In the genomic region with DNA sequence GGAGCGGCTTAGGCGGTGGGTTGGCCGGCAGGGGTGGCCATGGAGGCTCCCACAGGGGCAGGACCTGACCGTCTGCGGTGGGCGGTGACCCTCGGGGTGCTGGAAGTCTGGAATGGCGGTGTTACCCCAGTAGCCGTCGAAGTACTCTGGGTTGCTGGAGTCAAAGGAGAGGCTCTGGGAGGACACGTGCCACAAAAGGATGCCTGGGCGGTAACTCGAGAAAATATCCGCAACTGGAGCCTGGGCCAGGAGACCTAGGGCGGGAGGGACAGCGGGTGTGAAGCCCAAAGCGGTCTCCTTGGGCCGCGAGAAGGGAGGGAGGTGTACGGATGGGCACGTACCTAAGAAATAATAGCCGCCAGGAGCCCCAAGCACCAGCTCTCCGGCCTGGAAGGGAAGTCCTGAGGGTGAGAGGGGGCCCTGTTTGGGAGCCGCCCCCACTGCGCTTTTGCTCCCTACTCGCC, we compare ENCODE assay signal across 8 cellular contexts. TPM values are rescaled to one million over a fixed set of nuclear protein-coding genes. Genes with fewer than 3 reads are reported as not detected.
A peak's percentile ranks its signal among the peaks of the same experiment; 100 is the strongest.
DNase-seq lines count a peak whose midpoint lies in the region; ATAC-seq and TF ChIP-seq lines count a peak whose summit lies in the region.

No MANE protein-coding gene starts in this region.

- H3K4me3 ChIP-seq in A673 (ENCODE audit: low read depth, low read length, poor library complexity, severe bottlenecking) (peak overlapping the region; percentile 49), HFF-Myc (replicated peaks; ENCODE audit: low read depth, low read length) (peak overlapping the region; percentile 48), mucosa of rectum (ENCODE audit: low read length in 2 of 2) (peak overlapping the region; percentile 57 to 59)

- no peaks in the 10 kb centered on the region for H3K4me1 ChIP-seq in A673 (ENCODE audit: insufficient read depth, low read length, poor library complexity, severe bottlenecking)
- H3K4me1 ChIP-seq in mucosa of rectum (ENCODE audit: control insufficient read depth in 2 of 2, insufficient read depth in 2 of 2, low read length in 2 of 2) = peaks cover 7 to 10% of the 10 kb centered on the region in 2 donors

- H3K36me3 ChIP-seq in A673 (ENCODE audit: insufficient read depth, low read length, poor library complexity, severe bottlenecking) (no peaks in the 10 kb centered on the region), mucosa of rectum (ENCODE audit: control insufficient read depth in 2 of 2, insufficient read depth in 2 of 2, low read length in 2 of 2) (no peaks in the 10 kb centered on the region)

- H3K9me3 Mint-ChIP-seq in chondrocyte (ENCODE audit: low read depth) = no peaks in the 10 kb centered on the region

- CTCF ChIA-PET in A673 (lab: Charles Lee) = no interaction called here

- intact Hi-C loops in A673 (cut with micrococcal nuclease; ENCODE audit: unreplicated experiment) = no loop called here

- H3K36me3 Mint-ChIP-seq in chondrocyte (ENCODE audit: low read depth) = peaks cover 1% of the 10 kb centered on the region

- H3K4me1 Mint-ChIP-seq in chondrocyte (ENCODE audit: low read depth) = peaks cover 10% of the 10 kb centered on the region

- peak overlapping the region; percentile 74 for H3K4me3 Mint-ChIP-seq in chondrocyte (ENCODE audit: unreplicated experiment)

- DNase-seq in A673 (ENCODE audit: low spot score) = no peak
- DNase-seq in HFF-Myc (ENCODE audit: extremely low read depth, low read depth) = no peak
- DNase-seq in chondrocyte (ENCODE audit: low spot score) = peak; percentile 80
- DNase-seq in NCI-H345 treated with DMSO at 0.1 percent for 48 hours (lab: John Stamatoyannopoulos, UW; ENCODE audit: unreplicated experiment) = no peak
- DNase-seq in DMS 273 treated with DMSO at 0.1 percent for 48 hours (lab: John Stamatoyannopoulos, UW) = no peak

- H3K27ac ChIP-seq in A673 (ENCODE audit: low read depth, low read length, poor library complexity, severe bottlenecking) = no peak overlapping the region
- H3K27ac ChIP-seq in mucosa of rectum (ENCODE audit: low read depth in 2 of 2, low read length in 2 of 2) = no peak overlapping the region

- H3K9ac ChIP-seq in mucosa of rectum (ENCODE audit: low read depth in 1 of 2, low read length in 2 of 2) = peak overlapping the region; percentile 24 to 37

- no peak overlapping the region for H3K27ac Mint-ChIP-seq in chondrocyte (ENCODE audit: unreplicated experiment)

- BruUV-seq in A673 (replicated peaks; lab: Mats Ljungman, UMichigan) = no TSS peak

- POLR2A ChIA-PET in A673 (lab: Charles Lee; ENCODE audit: low non-redundant PET) = no interaction called here

- ATAC-seq in HG03108 (IDR thresholded peaks at IDR 0.05; ENCODE audit: unreplicated experiment) (no peak), HG03521 (IDR thresholded peaks at IDR 0.05; ENCODE audit: unreplicated experiment) (no peak)

- H3K27me3 ChIP-seq in A673 (replicated peaks; ENCODE audit: insufficient read depth, low read depth, low read length, poor library complexity) (no peaks in the 10 kb centered on the region), mucosa of rectum (ENCODE audit: control insufficient read depth in 2 of 2, insufficient read depth in 2 of 2, low read length in 2 of 2) (peaks cover 4 to 16% of the 10 kb centered on the region in 2 donors)

- TF ChIP-seq CTCF in A673 (conservative IDR thresholded peaks at IDR 0.05; ENCODE audit: low read depth, low read length) = no peak
- TF ChIP-seq CTCF in HFF-Myc (IDR thresholded peaks at IDR 0.05; ENCODE audit: low read depth, low read length, missing control alignments) = no peak
- TF ChIP-seq CTCF in chondrocyte (IDR thresholded peaks at IDR 0.05) = no peak

- H3K27me3 Mint-ChIP-seq in chondrocyte (ENCODE audit: low read depth) = no peaks in the 10 kb centered on the region

- H3K9me3 ChIP-seq in A673 (ENCODE audit: low read depth, low read length, poor library complexity, severe bottlenecking) = no peaks in the 10 kb centered on the region
- H3K9me3 ChIP-seq in mucosa of rectum (ENCODE audit: control insufficient read depth in 2 of 2, low read length in 2 of 2) = no peaks in the 10 kb centered on the region

RNA-seq across cellular contexts. Expression of a gene that starts 4.6 kb away (rescaled TPM):
- total RNA-seq in A673 (2021) (0.62 and 1.0 TPM in 2 replicates), chondrocyte (1.7 to 2.2 TPM (median 2.0 TPM) in 3 replicates)

RNA-seq across cellular contexts. Expression of a gene that starts 21.2 kb away (rescaled TPM):
- total RNA-seq in A673 (2021) = 12.8 and 14.9 TPM in 2 replicates
- 14.8 to 20.6 TPM (median 18.6 TPM) in 3 replicates for total RNA-seq in chondrocyte

RNA-seq across cellular contexts. Expression of a gene that starts 39.8 kb away (rescaled TPM):
- total RNA-seq in A673 (2021) (50.4 and 52.0 TPM in 2 replicates), chondrocyte (340 to 401 TPM (median 342 TPM) in 3 replicates)
